1 cellular context compared by ENCODE assay signal in the genomic region with DNA sequence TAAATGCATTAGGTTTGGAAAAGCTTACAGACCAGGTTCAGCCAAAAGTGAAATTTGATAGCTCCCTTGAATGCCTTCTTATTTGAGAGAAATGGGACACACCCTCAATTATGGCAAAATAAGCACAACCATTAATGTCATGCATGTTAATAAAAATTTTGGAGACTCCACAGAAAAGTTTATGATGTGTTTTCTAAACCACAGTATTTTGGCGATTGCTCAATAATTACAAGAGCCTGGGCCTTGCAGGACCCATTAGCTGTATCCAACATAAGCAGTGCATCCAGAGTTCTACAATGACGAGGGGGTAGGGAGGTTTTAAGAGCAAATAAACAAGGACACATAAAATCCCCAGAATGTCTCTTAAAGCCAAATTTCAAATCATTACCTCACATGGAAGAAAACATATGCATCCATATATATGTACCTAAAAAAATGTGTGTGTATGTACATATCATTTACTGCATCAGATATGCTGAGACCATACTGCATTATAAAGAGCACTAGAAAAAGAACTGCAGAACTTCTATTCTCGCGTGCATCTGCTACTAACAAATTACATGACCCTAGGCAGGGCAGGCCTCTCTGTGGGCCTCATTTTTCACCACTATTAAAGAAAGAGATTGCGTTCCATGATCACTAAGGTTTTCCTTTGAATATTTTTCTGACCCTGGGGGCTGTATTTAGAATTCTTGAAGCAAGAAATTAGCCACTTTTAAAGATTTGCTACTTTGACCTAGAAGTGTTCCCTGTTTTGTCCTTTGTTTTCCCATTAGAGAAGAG.
TF ChIP-seq lines count a peak whose summit lies in the region.

No MANE protein-coding gene starts in this region.

TF ChIP-seq in IMR-90, 13 proteins besides CTCF, POLR2A, EP300 and RAD21:
- peak; percentile 46 for TF ChIP-seq CEBPB (IDR thresholded peaks at IDR 0.05; ENCODE audit: low read depth, low read length)
- no peak for TF ChIP-seq MAFK (IDR thresholded peaks at IDR 0.05; ENCODE audit: low read depth, low read length)
- TF ChIP-seq SMC3 (IDR thresholded peaks at IDR 0.05; ENCODE audit: low read depth, low read length): no peak
